Comparison of ENCODE assay signal across 17 cellular contexts in the genomic region with DNA sequence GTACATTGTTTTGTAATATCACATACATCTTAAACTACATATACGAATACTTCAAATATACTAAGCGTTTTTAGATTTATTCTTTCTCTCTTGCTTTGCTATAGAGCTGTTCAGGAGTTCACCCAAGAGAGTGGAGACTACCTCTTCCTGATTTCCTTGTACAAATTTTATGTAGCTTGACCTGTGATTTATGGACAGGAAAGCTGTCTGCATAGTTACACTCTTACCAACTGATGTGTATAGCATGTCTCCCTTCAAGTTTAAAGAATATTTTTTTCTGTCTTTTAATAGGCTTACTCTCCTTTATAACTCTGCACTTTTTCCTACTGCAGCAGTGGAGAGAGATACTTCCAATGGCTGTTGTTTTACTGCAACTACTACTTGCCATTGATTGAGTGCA.
DNase-seq lines count a peak whose midpoint lies in the region; TF ChIP-seq lines count a peak whose summit lies in the region.
"Had no signal": no experiment of that assay in that cellular context is flagged by ENCODE, and none has a peak within 500 bp of the region (broad histone marks: within the 10 kb centered on the region; RNA-seq: fewer than 3 reads in every experiment).

No MANE protein-coding gene starts in this region.

- H2BK5ac ChIP-seq in mesendoderm (ENCODE audit: low read length): no peak overlapping the region

- H3K27me3 ChIP-seq in Loucy (ENCODE audit: insufficient read depth, low read length, poor library complexity, severe bottlenecking): no peaks in the 10 kb centered on the region
- H3K27me3 ChIP-seq in mesendoderm (ENCODE audit: insufficient read depth, low read length, poor library complexity): no peaks in the 10 kb centered on the region
- no peaks in the 10 kb centered on the region for H3K27me3 ChIP-seq in colonic mucosa
- H3K27me3 ChIP-seq in SJCRH30: no peaks in the 10 kb centered on the region
- H3K27me3 ChIP-seq: BLaER1 had no signal

- no peaks in the 10 kb centered on the region for H4K20me1 ChIP-seq in Loucy (ENCODE audit: insufficient read depth, low read length, poor library complexity, severe bottlenecking)
- H4K20me1 ChIP-seq: BLaER1 had no signal

- H3K27ac ChIP-seq in mesendoderm (ENCODE audit: low read depth, low read length) (no peak overlapping the region), colonic mucosa (no peak overlapping the region), SJCRH30 (no peak overlapping the region)
- H3K27ac ChIP-seq: BLaER1 had no signal

- H3K18ac ChIP-seq in mesendoderm (ENCODE audit: low read length): no peak overlapping the region

- TF ChIP-seq CTCF in Loucy (conservative IDR thresholded peaks at IDR 0.05; ENCODE audit: low read length) (no peak), colonic mucosa (IDR thresholded peaks at IDR 0.05) (no peak)

- WGBS in mesendoderm (ENCODE audit: extremely low coverage, insufficient coverage, low lambda C conversion rate): no CpG with 5 or more reads among the region's 2 CpGs

- H3K79me2 ChIP-seq in Loucy (ENCODE audit: insufficient read depth, low read length): no peaks in the 10 kb centered on the region
- H3K79me2 ChIP-seq in mesendoderm (ENCODE audit: control insufficient read depth, insufficient read depth, low read length): no peaks in the 10 kb centered on the region

- no peak overlapping the region for H4K8ac ChIP-seq in mesendoderm (ENCODE audit: low read depth, low read length)

- peak overlapping the region; percentile 97 for H2BK15ac ChIP-seq in mesendoderm (replicated peaks; ENCODE audit: low read depth)

- H3F3A ChIP-seq in Loucy (ENCODE audit: low read depth): no peaks in the 10 kb centered on the region

- DNase-seq in kidney tubule cell (ENCODE audit: low spot score) (peak; percentile 36), mesendoderm (no peak), renal cortical epithelial cell (ENCODE audit: low read depth) (peak; percentile 80), colonic mucosa (no peak), HCEC 1CT (no peak), SJCRH30 (no peak)
- DNase-seq in central memory CD4-positive, alpha-beta T cell: no peak
- DNase-seq: 8988T; Calu3; CD8-positive, alpha-beta T cell; DMS79 treated with DMSO at 0.1 percent for 48 hours; GF-D8; H9; IMR-90 had no signal

- H3K79me1 ChIP-seq in mesendoderm (ENCODE audit: low read length): no peaks in the 10 kb centered on the region

- no peak overlapping the region for H2AK5ac ChIP-seq in mesendoderm (ENCODE audit: low read length)

- H3K9me3 ChIP-seq in Loucy (ENCODE audit: insufficient read depth, low read depth, low read length): no peaks in the 10 kb centered on the region
- H3K9me3 ChIP-seq in colonic mucosa: no peaks in the 10 kb centered on the region
- no peaks in the 10 kb centered on the region for H3K9me3 ChIP-seq in SJCRH30 (replicated peaks)
- H3K9me3 ChIP-seq: BLaER1 had no signal

- H3K4ac ChIP-seq in mesendoderm (ENCODE audit: low read depth, low read length): no peak overlapping the region

- H4K5ac ChIP-seq in mesendoderm (ENCODE audit: low read length): no peak overlapping the region

- H2BK120ac ChIP-seq in mesendoderm (ENCODE audit: low read depth, low read length): no peak overlapping the region

- H2AFZ ChIP-seq in Loucy (ENCODE audit: low read length): no peak overlapping the region

- no peaks in the 10 kb centered on the region for H3K9me2 ChIP-seq in Loucy (replicated peaks; ENCODE audit: low read depth, low read length)

- H3K9ac ChIP-seq in Loucy (ENCODE audit: low read depth, low read length, poor library complexity, severe bottlenecking) (no peak overlapping the region), mesendoderm (ENCODE audit: low read length) (no peak overlapping the region), colonic mucosa (ENCODE audit: low read depth in 2 of 2, low read length in 2 of 2) (no peak overlapping the region)
- H3K9ac ChIP-seq: BLaER1 had no signal

- H3K4me1 ChIP-seq in Loucy (ENCODE audit: insufficient read depth, low read length, poor library complexity, severe bottlenecking) (peaks cover 7% of the 10 kb centered on the region), mesendoderm (ENCODE audit: control insufficient read depth, low read depth, low read length) (no peaks in the 10 kb centered on the region), colonic mucosa (no peaks in the 10 kb centered on the region), SJCRH30 (peaks cover 21% of the 10 kb centered on the region)

- intact Hi-C loops in colonic mucosa (cut with DNase I): no loop called here

- H3K36me3 ChIP-seq in Loucy (ENCODE audit: insufficient read depth, low read length) (no peaks in the 10 kb centered on the region), mesendoderm (ENCODE audit: control insufficient read depth, insufficient read depth, low read length) (no peaks in the 10 kb centered on the region), colonic mucosa (no peaks in the 10 kb centered on the region), SJCRH30 (no peaks in the 10 kb centered on the region)
- H3K36me3 ChIP-seq: BLaER1 had no signal

- H3K4me3 ChIP-seq in Loucy (ENCODE audit: low read length, poor library complexity, severe bottlenecking): no peak overlapping the region
- H3K4me3 ChIP-seq in mesendoderm (ENCODE audit: low read length): no peak overlapping the region
- no peak overlapping the region for H3K4me3 ChIP-seq in colonic mucosa
- H3K4me3 ChIP-seq in SJCRH30: no peak overlapping the region
- H3K4me3 ChIP-seq: BLaER1, GM12878 had no signal

- H3K4me2 ChIP-seq in Loucy (ENCODE audit: low read depth, low read length, poor library complexity, severe bottlenecking) (peak overlapping the region; percentile 0), mesendoderm (ENCODE audit: low read length) (no peak overlapping the region)
- H3K4me2 ChIP-seq: BLaER1 had no signal

- H3K56ac ChIP-seq in mesendoderm (ENCODE audit: low read length): no peak overlapping the region

- no peak overlapping the region for H3K23ac ChIP-seq in mesendoderm (ENCODE audit: low read length)

Comparison
In these comparisons a context has a peak if more than half of its experiments do, and no peak if none do; other contexts are left out.
1. DNase-seq: peak in kidney tubule cell (single experiment) and renal cortical epithelial cell (single experiment); none in mesendoderm (single experiment), colonic mucosa (single experiment), central memory CD4-positive, alpha-beta T cell (single experiment), HCEC 1CT (single experiment) and SJCRH30 (0 of 2).